ENCODE assay signal across 16 cellular contexts in the genomic region with DNA sequence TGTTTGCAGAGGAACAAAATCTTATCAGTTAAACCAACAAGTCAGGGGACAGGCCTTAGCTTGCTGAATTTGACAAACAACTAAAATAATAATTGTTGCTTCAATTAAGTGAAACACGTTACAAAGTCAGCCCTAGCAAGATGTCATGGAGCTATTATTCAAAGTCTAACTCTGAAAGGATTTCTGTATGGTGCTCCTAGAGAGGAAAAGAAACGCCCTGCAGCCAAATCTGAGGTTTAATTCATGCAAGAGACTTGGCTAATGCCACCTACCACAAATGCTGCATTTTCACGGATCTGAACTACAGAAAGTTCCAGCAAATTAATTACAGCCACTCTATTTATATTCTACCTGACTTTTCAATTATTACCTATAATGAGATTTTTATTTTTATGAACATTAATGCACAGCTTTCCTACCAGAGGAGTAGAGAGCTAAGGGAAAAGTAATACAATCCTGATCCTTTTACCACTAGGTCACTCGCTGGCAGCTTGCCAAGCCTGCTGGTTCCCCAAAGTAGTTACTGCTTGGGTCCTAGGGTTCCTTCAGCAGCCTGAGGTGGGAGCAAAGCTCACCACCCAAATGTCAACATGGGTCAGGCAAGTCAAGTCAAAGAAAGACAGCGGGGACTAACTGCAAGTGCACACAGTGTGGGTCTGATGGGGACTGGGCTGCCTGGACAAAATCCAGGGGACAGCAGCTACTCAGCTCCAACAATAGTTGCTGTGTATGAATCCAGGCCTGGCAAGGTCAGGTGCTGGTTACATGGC. TPM values are rescaled to one million over a fixed set of nuclear protein-coding genes. Genes with fewer than 3 reads are reported as not detected.
DNase-seq lines count a peak whose midpoint lies in the region; ATAC-seq lines count a peak whose summit lies in the region.
"Had no signal": no experiment of that assay in that cellular context is flagged by ENCODE, and none has a peak within 500 bp of the region (broad histone marks: within the 10 kb centered on the region; RNA-seq: fewer than 3 reads in every experiment).

No MANE protein-coding gene starts in this region.

- in situ Hi-C loops in SK-MEL-5 (cut with HindIII; ENCODE audit: low pct_unique_long_range_greater_than_20kb, low sequenced_read_pairs) = no loop called here

- intact Hi-C loops in left ventricle myocardium superior (cut with micrococcal nuclease) = no loop called here

- no peaks in the 10 kb centered on the region for H3K9me3 Mint-ChIP-seq in activated T-cell treated with anti-CD3 and anti-CD28 coated beads, Interleukin-2, amount 50 U/mL, for 4 hours
- H3K9me3 Mint-ChIP-seq: CD8-positive, alpha-beta memory T cell; H9; nephron progenitor cell had no signal

- H3K36me3 Mint-ChIP-seq in activated T-cell treated with anti-CD3 and anti-CD28 coated beads, Interleukin-2, amount 50 U/mL, for 4 hours (ENCODE audit: insufficient read depth) = no peaks in the 10 kb centered on the region
- H3K36me3 Mint-ChIP-seq: CD8-positive, alpha-beta memory T cell had no signal

- ATAC-seq in left ventricle myocardium superior (peak; percentile 64), GM18517 (IDR thresholded peaks at IDR 0.05; ENCODE audit: unreplicated experiment) (no peak)
- ATAC-seq in activated T-cell treated with anti-CD3 and anti-CD28 coated beads, Interleukin-2, amount 50 U/mL, for 4 hours = no peak
- ATAC-seq: activated CD8-positive, alpha-beta T cell treated with anti-CD3 and anti-CD28 coated beads, Interleukin-2, amount 10 ng/mL, durations not matched to agents 7 days and 5 days had no signal

- DNase-seq in DMS53 (lab: John Stamatoyannopoulos, UW) (peak; percentile 35), DMS53 treated with DMSO at 0.1 percent for 48 hours (lab: John Stamatoyannopoulos, UW; ENCODE audit: unreplicated experiment) (no peak), SK-MEL-5 (ENCODE audit: low read depth, low spot score) (peak; percentile 77), left ventricle myocardium superior (peak; percentile 75), renal cortical epithelial cell (ENCODE audit: low read depth) (peak; percentile 20), NCI-H226 (no peak)
- no peak for DNase-seq in activated T-cell treated with anti-CD3 and anti-CD28 coated beads, Interleukin-2, amount 50 U/mL, for 4 hours
- DNase-seq: activated CD8-positive, alpha-beta T cell treated with anti-CD3 and anti-CD28 coated beads, Interleukin-2, amount 10 ng/mL, durations not matched to agents 7 days and 5 days; activated gamma-delta T cell treated with Interleukin-2 at 50 U/mL for 16 hours; CD8-positive, alpha-beta memory T cell; H9; MM.1S; nephron progenitor cell; PC-9; small intestine had no signal

- H3K4me3 Mint-ChIP-seq in activated T-cell treated with anti-CD3 and anti-CD28 coated beads, Interleukin-2, amount 50 U/mL, for 4 hours = no peak overlapping the region
- H3K4me3 Mint-ChIP-seq: activated CD8-positive, alpha-beta T cell treated with anti-CD3 and anti-CD28 coated beads, Interleukin-2, amount 10 ng/mL, durations not matched to agents 7 days and 5 days; CD8-positive, alpha-beta memory T cell; H9; nephron progenitor cell had no signal

- H3K27me3 Mint-ChIP-seq in activated T-cell treated with anti-CD3 and anti-CD28 coated beads, Interleukin-2, amount 50 U/mL, for 4 hours (ENCODE audit: low read depth) = peaks cover 3% of the 10 kb centered on the region

- no peaks in the 10 kb centered on the region for H3K4me1 Mint-ChIP-seq in activated T-cell treated with anti-CD3 and anti-CD28 coated beads, Interleukin-2, amount 50 U/mL, for 4 hours (ENCODE audit: low read depth)

RNA-seq across cellular contexts. Expression of gene COLGALT2, which starts 8.5 kb away (rescaled TPM):
- total RNA-seq in SK-MEL-5 (2014; rRNA removed; shearing (Covaris generic)) = 11.7 and 12.2 TPM in 2 replicates
- 10.9 and 14.9 TPM in 2 replicates for polyA plus RNA-seq in SK-MEL-5 (2015; cell fraction: cytosol; rRNA removed)
- polyA plus RNA-seq in SK-MEL-5 (2015; cell fraction: nucleus; rRNA removed) = 25.5 and 30.1 TPM in 2 replicates
- total RNA-seq in left ventricle myocardium superior (5.4 TPM), renal cortical epithelial cell (0.15 and 0.52 TPM in 2 replicates)
- total RNA-seq in activated T-cell treated with anti-CD3 and anti-CD28 coated beads, Interleukin-2, amount 50 U/mL, for 4 hours = 1 to 10 TPM in 2 of 3 donors, under 1 TPM in 1; 0.63 to 1.5 (median 1.2) TPM

RNA-seq across cellular contexts. Expression of gene TSEN15, which starts 22.5 kb away (rescaled TPM):
- 80.9 and 83.2 TPM in 2 replicates for total RNA-seq in SK-MEL-5 (2014; rRNA removed; shearing (Covaris generic))
- polyA plus RNA-seq in SK-MEL-5 (2015; cell fraction: cytosol; rRNA removed) = 61.9 and 64.5 TPM in 2 replicates
- 95.3 and 99.9 TPM in 2 replicates for polyA plus RNA-seq in SK-MEL-5 (2015; cell fraction: nucleus; rRNA removed)
- total RNA-seq in left ventricle myocardium superior (27.2 TPM), renal cortical epithelial cell (30.9 and 31.8 TPM in 2 replicates)
- total RNA-seq in activated T-cell treated with anti-CD3 and anti-CD28 coated beads, Interleukin-2, amount 50 U/mL, for 4 hours = 10 to 100 TPM; 54.7 to 58.9 (median 56.3) TPM

Comparison
In these comparisons a context has a peak if more than half of its experiments do, and no peak if none do; other contexts are left out.
1. DNase-seq: peak in DMS53 (single experiment), SK-MEL-5 (single experiment), left ventricle myocardium superior (single experiment) and renal cortical epithelial cell (single experiment); none in DMS53 treated with DMSO at 0.1 percent for 48 hours (single experiment), activated T-cell treated with anti-CD3 and anti-CD28 coated beads, Interleukin-2, amount 50 U/mL, for 4 hours (single experiment) and NCI-H226 (single experiment).